Comparison of ENCODE assay signal across 8 cellular contexts in genomic region chr1:84103197-84103992, GRCh38. TPM values are rescaled to one million over a fixed set of nuclear protein-coding genes. Genes with fewer than 3 reads are reported as not detected.
DNase-seq lines count a peak whose midpoint lies in the region; ATAC-seq and TF ChIP-seq lines count a peak whose summit lies in the region.

No MANE protein-coding gene starts in this region.

- H3K4me1 ChIP-seq in naive thymus-derived CD4-positive, alpha-beta T cell (ENCODE audit: control insufficient read depth in 2 of 2, insufficient read depth in 2 of 2, low read length in 2 of 2) = no peaks in the 10 kb centered on the region
- peaks cover 0 to 9% (median 6%) of the 10 kb centered on the region in 3 donors for H3K4me1 ChIP-seq in esophagus squamous epithelium

- no peaks in the 10 kb centered on the region for H3K9me3 ChIP-seq in naive thymus-derived CD4-positive, alpha-beta T cell (ENCODE audit: control insufficient read depth in 2 of 3, low read length in 3 of 3)
- no peaks in the 10 kb centered on the region for H3K9me3 ChIP-seq in esophagus squamous epithelium

- no peak for TF ChIP-seq POLR2A in esophagus squamous epithelium (IDR thresholded peaks at IDR 0.05)

- CTCF ChIA-PET in naive thymus-derived CD4-positive, alpha-beta T cell (lab: Charles Lee) = interaction anchor here (0.6 to 0.8 kb wide), 2 partner anchors 42 to 315 kb away, joined by 3 read pairs; no protein-coding TSS in a partner anchor

- H3K36me3 Mint-ChIP-seq in naive thymus-derived CD4-positive, alpha-beta T cell = peaks cover 0 to 11% (median 6%) of the 10 kb centered on the region in 5 donors

- intact Hi-C loops in naive thymus-derived CD4-positive, alpha-beta T cell (cut with micrococcal nuclease) = no loop called here
- intact Hi-C loops in esophagus squamous epithelium (cut with DNase I) = no loop called here

- H3K27me3 Mint-ChIP-seq in naive thymus-derived CD4-positive, alpha-beta T cell = peaks cover 0 to 3% (median 0%) of the 10 kb centered on the region in 5 donors

- peak; percentile 87 for ATAC-seq in GM19023 (IDR thresholded peaks at IDR 0.05; ENCODE audit: unreplicated experiment)
- peak; percentile 90 for ATAC-seq in HG03354 (IDR thresholded peaks at IDR 0.05; ENCODE audit: poor library complexity, severe bottlenecking, unreplicated experiment)
- peak; percentile 63 for ATAC-seq in naive thymus-derived CD4-positive, alpha-beta T cell

- peaks cover 0 to 4% (median 0%) of the 10 kb centered on the region in 7 donors for H3K4me1 Mint-ChIP-seq in naive thymus-derived CD4-positive, alpha-beta T cell

- POLR2A ChIA-PET in naive thymus-derived CD4-positive, alpha-beta T cell (lab: Charles Lee) = no interaction called here

- H3K9me3 Mint-ChIP-seq in naive thymus-derived CD4-positive, alpha-beta T cell = peaks cover 0 to 11% (median 4%) of the 10 kb centered on the region in 11 donors

- TF ChIP-seq CTCF in esophagus squamous epithelium (IDR thresholded peaks at IDR 0.05) = no peak

- DNase-seq in CD1c-positive myeloid dendritic cell (ENCODE audit: extremely low spot score) (peak; percentile 27), OCI-M2 (lab: John Stamatoyannopoulos, UW; ENCODE audit: unreplicated experiment) (peak; percentile 43), epithelial cell of prostate (ENCODE audit: low read depth, low spot score) (peak; percentile 49), cerebellum (ENCODE audit: low spot score) (no peak), esophagus squamous epithelium (lab: John Stamatoyannopoulos, UW) (no peak)
- no peak for DNase-seq in naive thymus-derived CD4-positive, alpha-beta T cell

- H3K36me3 ChIP-seq in naive thymus-derived CD4-positive, alpha-beta T cell (ENCODE audit: control insufficient read depth in 2 of 3, insufficient read depth in 3 of 3, low read length in 3 of 3) = no peaks in the 10 kb centered on the region
- H3K36me3 ChIP-seq in esophagus squamous epithelium = no peaks in the 10 kb centered on the region

- no peak overlapping the region for H3K4me3 ChIP-seq in naive thymus-derived CD4-positive, alpha-beta T cell (ENCODE audit: low read length)
- H3K4me3 ChIP-seq in esophagus squamous epithelium = no peak overlapping the region

- peak overlapping the region in 1 of 9 donors; percentile 33 for H3K27ac Mint-ChIP-seq in naive thymus-derived CD4-positive, alpha-beta T cell

- WGBS in esophagus squamous epithelium, 2 donors = 68 to 69% methylated on average over 3 of the region's 3 CpGs

- H3K27ac ChIP-seq in epithelial cell of prostate (no peak overlapping the region), esophagus squamous epithelium (no peak overlapping the region)
- no peak overlapping the region for H3K27ac ChIP-seq in naive thymus-derived CD4-positive, alpha-beta T cell (ENCODE audit: low read depth, low read length)

- no peaks in the 10 kb centered on the region for H3K27me3 ChIP-seq in naive thymus-derived CD4-positive, alpha-beta T cell (ENCODE audit: control insufficient read depth in 2 of 2, insufficient read depth in 2 of 2, low read length in 2 of 2)
- H3K27me3 ChIP-seq in esophagus squamous epithelium = no peaks in the 10 kb centered on the region

- H3K4me3 Mint-ChIP-seq in naive thymus-derived CD4-positive, alpha-beta T cell = no peak overlapping the region

RNA-seq across cellular contexts. Expression of gene PRKACB, which starts 40.7 kb away (rescaled TPM):
- total RNA-seq in naive thymus-derived CD4-positive, alpha-beta T cell = 100 to 1,000 TPM in 2 of 5 experiments, 10 to 100 TPM in 3; 71.1 to 176 (median 89.3) TPM
- 100 to 1,000 TPM in 1 of 2 donors, 10 to 100 TPM in 1; 95.0 to 134 TPM for polyA plus RNA-seq in naive thymus-derived CD4-positive, alpha-beta T cell
- total RNA-seq in cerebellum (210 TPM), esophagus squamous epithelium (10 to 100 TPM in 2 of 4 donors, 1 to 10 TPM in 2; 3.7 to 18.3 (median 11.3) TPM)

Comparison
In these comparisons a context has a peak if more than half of its experiments do, and no peak if none do; other contexts are left out.
1. DNase-seq: peak in CD1c-positive myeloid dendritic cell (single experiment), OCI-M2 (single experiment) and epithelial cell of prostate (single experiment); none in naive thymus-derived CD4-positive, alpha-beta T cell (0 of 9), cerebellum (single experiment) and esophagus squamous epithelium (single experiment).
2. Peak in every context shown above with its lines, with median percentiles within 50 percentile points of each other: ATAC-seq.